Comparison of ENCODE assay signal across 28 cellular contexts in genomic region chr3:123012652-123013051, GRCh38. TPM values are rescaled to one million over a fixed set of nuclear protein-coding genes. Genes with fewer than 3 reads are reported as not detected.
DNase-seq lines count a peak whose midpoint lies in the region; ATAC-seq, FAIRE-seq and TF ChIP-seq lines count a peak whose summit lies in the region.
"Had no signal": no experiment of that assay in that cellular context is flagged by ENCODE, and none has a peak within 500 bp of the region (broad histone marks: within the 10 kb centered on the region; RNA-seq: fewer than 3 reads in every experiment).

No MANE protein-coding gene starts in this region.

- H2BK120ac ChIP-seq in neuronal stem cell (ENCODE audit: low read depth, low read length): no peak overlapping the region

- peaks cover 14% of the 10 kb centered on the region for H3K27me3 Mint-ChIP-seq in activated naive CD8-positive, alpha-beta T cell treated with anti-CD3 and anti-CD28 coated beads, Interleukin-2, amount 50 U/mL, for 24 hours

- H4K8ac ChIP-seq in neuronal stem cell (ENCODE audit: low read depth, low read length): no peak overlapping the region

- peaks cover 3% of the 10 kb centered on the region for H3K27me3 ChIP-seq in bronchial epithelial cell (ENCODE audit: control insufficient read depth, insufficient read depth, low read length)
- no peaks in the 10 kb centered on the region for H3K27me3 ChIP-seq in neuronal stem cell (ENCODE audit: control insufficient read depth in 3 of 3, insufficient read depth in 3 of 3, low read depth in 1 of 3, low read length in 3 of 3)
- H3K27me3 ChIP-seq: BE2C, BLaER1 had no signal

- TF ChIP-seq CTCF in HEK293 (tag by site-specific recombination; IDR thresholded peaks at IDR 0.05) (no peak), bronchial epithelial cell (IDR thresholded peaks at IDR 0.05; ENCODE audit: insufficient read depth, low read length, severe bottlenecking) (no peak)

- no peak overlapping the region for H2AFZ ChIP-seq in neuronal stem cell (ENCODE audit: low read length)

- no peak overlapping the region for H2BK5ac ChIP-seq in neuronal stem cell (ENCODE audit: low read length)

- no peak overlapping the region for H2AK5ac ChIP-seq in neuronal stem cell (ENCODE audit: low read depth, low read length)

- no peak overlapping the region for H3K18ac ChIP-seq in neuronal stem cell (ENCODE audit: low read length)

- H3K4me3 ChIP-seq in HEK293 (ENCODE audit: low read depth, low read length): no peak overlapping the region
- no peak overlapping the region for H3K4me3 ChIP-seq in bronchial epithelial cell (ENCODE audit: low read depth, low read length)
- H3K4me3 ChIP-seq in neuronal stem cell (ENCODE audit: low read length in 2 of 2): no peak overlapping the region
- H3K4me3 ChIP-seq: BLaER1, GM12878 had no signal

- CTCF ChIA-PET in HEK293 (lab: Yijun Ruan, JAX): no interaction called here

- H3K79me1 ChIP-seq in neuronal stem cell (ENCODE audit: low read depth, low read length): peaks cover 1% of the 10 kb centered on the region

- no peaks in the 10 kb centered on the region for H3K4me1 ChIP-seq in HEK293 (ENCODE audit: control insufficient read depth, insufficient read depth, low read length)
- H3K4me1 ChIP-seq in neuronal stem cell (ENCODE audit: control insufficient read depth in 2 of 2, insufficient read depth in 1 of 2, low read depth in 1 of 2, low read length in 2 of 2): peaks cover 0 to 2% of the 10 kb centered on the region in 2 donors
- H3K4me1 ChIP-seq: BE2C had no signal

- H3K9me3 ChIP-seq in HEK293 (ENCODE audit: control insufficient read depth, insufficient read depth, low read depth, low read length): no peaks in the 10 kb centered on the region
- no peaks in the 10 kb centered on the region for H3K9me3 ChIP-seq in neuronal stem cell (replicated peaks in 1 of 2; ENCODE audit: control insufficient read depth in 2 of 2, insufficient read depth in 1 of 2, low read depth in 1 of 2, low read length in 2 of 2)
- H3K9me3 ChIP-seq: BE2C, BLaER1 had no signal

- no peaks in the 10 kb centered on the region for H3K36me3 Mint-ChIP-seq in activated naive CD8-positive, alpha-beta T cell treated with anti-CD3 and anti-CD28 coated beads, Interleukin-2, amount 50 U/mL, for 24 hours (ENCODE audit: low read depth)
- H3K36me3 Mint-ChIP-seq: CD14-positive monocyte; CD4-positive, alpha-beta memory T cell; CD4-positive, CD25-positive, alpha-beta regulatory T cell had no signal

- POLR2A ChIA-PET in HEK293 (lab: Yijun Ruan, JAX): no interaction called here

- H3K4me3 Mint-ChIP-seq in activated naive CD8-positive, alpha-beta T cell treated with anti-CD3 and anti-CD28 coated beads, Interleukin-2, amount 50 U/mL, for 24 hours: no peak overlapping the region
- H3K4me3 Mint-ChIP-seq: CD4-positive, alpha-beta memory T cell; CD4-positive, CD25-positive, alpha-beta regulatory T cell; CD8-positive, alpha-beta memory T cell had no signal

- no peak overlapping the region for H2BK15ac ChIP-seq in neuronal stem cell (ENCODE audit: low read length)

- no peak overlapping the region for H3K14ac ChIP-seq in neuronal stem cell (ENCODE audit: low read length)

- no CpG with 5 or more reads among the region's 1 CpG for WGBS in neuronal stem cell (ENCODE audit: extremely low coverage in 2 of 2, insufficient read length in 2 of 2, insufficient replicate concordance in 1 of 2), 2 donors

- no peak overlapping the region for H3K4me2 ChIP-seq in neuronal stem cell (ENCODE audit: insufficient read depth, low read length, poor library complexity, severe bottlenecking)
- H3K4me2 ChIP-seq: BLaER1 had no signal

- H3K27ac ChIP-seq in HEK293 (ENCODE audit: extremely low read depth, low read depth, low read length): no peak overlapping the region
- no peak overlapping the region for H3K27ac ChIP-seq in neuronal stem cell (replicated peaks; ENCODE audit: low read length)
- H3K27ac ChIP-seq: BLaER1 had no signal

- DNase-seq in bronchial epithelial cell (ENCODE audit: low read depth) (no peak), neuronal stem cell (ENCODE audit: low spot score) (no peak), NCI-H2171 treated with DMSO at 0.1 percent for 48 hours (lab: John Stamatoyannopoulos, UW) (no peak)
- no peak for DNase-seq in activated naive CD8-positive, alpha-beta T cell treated with anti-CD3 and anti-CD28 coated beads, Interleukin-2, amount 50 U/mL, for 24 hours
- DNase-seq: 8988T; ACHN; BE2C; C1 segment of cervical spinal cord; CD4-positive, alpha-beta memory T cell; CD4-positive, CD25-positive, alpha-beta regulatory T cell; CD8-positive, alpha-beta memory T cell; DMS 273 treated with DMSO at 0.1 percent for 48 hours; DMS153; DMS53; DMS79; DND-41; EL; GDM1 had no signal

- H3K36me3 ChIP-seq in HEK293 (ENCODE audit: control insufficient read depth in 2 of 2, insufficient read depth in 1 of 2, low read length in 2 of 2): no peaks in the 10 kb centered on the region
- H3K36me3 ChIP-seq in bronchial epithelial cell (ENCODE audit: control insufficient read depth, insufficient read depth, low read length): no peaks in the 10 kb centered on the region
- peaks cover 2 to 96% of the 10 kb centered on the region in 2 donors for H3K36me3 ChIP-seq in neuronal stem cell (replicated peaks in 1 of 2; ENCODE audit: control insufficient read depth in 2 of 2, insufficient read depth in 2 of 2, low read length in 2 of 2)
- H3K36me3 ChIP-seq: BE2C, BLaER1 had no signal

- ATAC-seq in HG02938 (IDR thresholded peaks at IDR 0.05; ENCODE audit: unreplicated experiment): no peak
- no peak for ATAC-seq in activated naive CD8-positive, alpha-beta T cell treated with anti-CD3 and anti-CD28 coated beads, Interleukin-2, amount 50 U/mL, for 24 hours
- ATAC-seq: GM12878 had no signal

- H3K9ac ChIP-seq in neuronal stem cell (ENCODE audit: low read depth, low read length, poor library complexity): no peak overlapping the region
- H3K9ac ChIP-seq: BLaER1 had no signal

- no peak overlapping the region for H2BK12ac ChIP-seq in neuronal stem cell (ENCODE audit: low read length)

- no peak overlapping the region for H4K91ac ChIP-seq in neuronal stem cell (ENCODE audit: low read depth, low read length, poor library complexity)

- peak; percentile 28 for FAIRE-seq in bronchial epithelial cell (lab: Jason Lieb, UNC)
- FAIRE-seq: A204.1, GM12878, GM12892, GM18507 had no signal

- no peaks in the 10 kb centered on the region for H3K9me3 Mint-ChIP-seq in activated naive CD8-positive, alpha-beta T cell treated with anti-CD3 and anti-CD28 coated beads, Interleukin-2, amount 50 U/mL, for 24 hours
- H3K9me3 Mint-ChIP-seq: CD14-positive monocyte; CD4-positive, alpha-beta memory T cell; CD4-positive, CD25-positive, alpha-beta regulatory T cell; CD8-positive, alpha-beta memory T cell had no signal

- no peak overlapping the region for H3K27ac Mint-ChIP-seq in activated naive CD8-positive, alpha-beta T cell treated with anti-CD3 and anti-CD28 coated beads, Interleukin-2, amount 50 U/mL, for 24 hours
- H3K27ac Mint-ChIP-seq: CD4-positive, alpha-beta memory T cell; CD4-positive, CD25-positive, alpha-beta regulatory T cell; CD8-positive, alpha-beta memory T cell had no signal

- no peaks in the 10 kb centered on the region for H3K4me1 Mint-ChIP-seq in activated naive CD8-positive, alpha-beta T cell treated with anti-CD3 and anti-CD28 coated beads, Interleukin-2, amount 50 U/mL, for 24 hours
- H3K4me1 Mint-ChIP-seq: CD4-positive, alpha-beta memory T cell; CD4-positive, CD25-positive, alpha-beta regulatory T cell; CD8-positive, alpha-beta memory T cell had no signal

- peak overlapping the region; percentile 8 for H3K23ac ChIP-seq in neuronal stem cell (ENCODE audit: low read depth, low read length, poor library complexity)

- H3K4ac ChIP-seq in neuronal stem cell (ENCODE audit: low read length): no peak overlapping the region

TF ChIP-seq in HEK293, 187 proteins besides CTCF, POLR2A, EP300 and RAD21 (continues in another document):
- TF ChIP-seq ATF2 (tag by site-specific recombination; IDR thresholded peaks at IDR 0.05; ENCODE audit: low read depth) (peak; percentile 87), ZNF629 (tag by site-specific recombination; IDR thresholded peaks at IDR 0.05) (0 out of 2 replicates have a peak, but pooled peaks have one; percentile 15), ZNF555 (tag by site-specific recombination; conservative IDR thresholded peaks at IDR 0.05) (no peak), ZNF148 (tag by site-specific recombination; IDR thresholded peaks at IDR 0.05; ENCODE audit: borderline replicate concordance) (no peak), ZNF416 (tag by site-specific recombination; IDR thresholded peaks at IDR 0.05) (no peak), ZNF843 (tag by site-specific recombination; IDR thresholded peaks at IDR 0.05) (no peak)

RNA-seq across cellular contexts. Expression of gene SEMA5B, which starts 14.9 kb away (rescaled TPM):
- total RNA-seq in bronchial epithelial cell: under 0.01 and 0.38 TPM in 2 replicates
- 19.4 TPM for polyA plus RNA-seq in neuronal stem cell (2013, experiment 1 of 2)
- 18.9 TPM for polyA plus RNA-seq in neuronal stem cell (2013, experiment 2 of 2)
- total RNA-seq: CD4-positive, alpha-beta memory T cell; CD4-positive, CD25-positive, alpha-beta regulatory T cell; CD8-positive, alpha-beta memory T cell; Daoy; GM12878 had no signal
- polyA plus RNA-seq: AG04450; CD14-positive monocyte; CD4-positive, alpha-beta memory T cell; CD8-positive, alpha-beta memory T cell had no signal

RNA-seq across cellular contexts. Expression of gene PDIA5, which starts 54.2 kb away (rescaled TPM):
- total RNA-seq in bronchial epithelial cell: 29.2 and 32.4 TPM in 2 replicates
- polyA plus RNA-seq in neuronal stem cell (2013, experiment 1 of 2): 5.9 TPM
- 6.0 TPM for polyA plus RNA-seq in neuronal stem cell (2013, experiment 2 of 2)
